Comparison of ENCODE assay signal across 18 cellular contexts in genomic region chr2:239461551-239462515, GRCh38.
DNase-seq lines count a peak whose midpoint lies in the region; ATAC-seq lines count a peak whose summit lies in the region.
"Had no signal": no experiment of that assay in that cellular context is flagged by ENCODE, and none has a peak within 500 bp of the region (broad histone marks: within the 10 kb centered on the region; RNA-seq: fewer than 3 reads in every experiment).

No MANE protein-coding gene starts in this region.

- no peak for ATAC-seq in GM21717 (IDR thresholded peaks at IDR 0.05; ENCODE audit: unreplicated experiment)
- ATAC-seq: left lung, pancreas, SK-N-SH treated with all-trans-retinoic acid at 6 μM for 48 hours had no signal

- H3K36me3 Mint-ChIP-seq in dendritic cell treated with granulocyte-macrophage colony-stimulating factor and Interleukin-4, amounts not matched to agents 40 ng/mL and 50 ng/mL, for 4 days (ENCODE audit: low read depth) = no peaks in the 10 kb centered on the region
- H3K36me3 Mint-ChIP-seq: IgD-negative memory B cell had no signal

- H3K4me1 Mint-ChIP-seq in dendritic cell treated with granulocyte-macrophage colony-stimulating factor and Interleukin-4, amounts not matched to agents 40 ng/mL and 50 ng/mL, for 4 days (ENCODE audit: low read depth) = peaks cover 35% of the 10 kb centered on the region
- H3K4me1 Mint-ChIP-seq: activated CD4-positive, alpha-beta T cell treated with anti-CD3 and anti-CD28 coated beads, Interleukin-2, amount 10 ng/mL, durations not matched to agents 24 days and 14 days had no signal

- H3K9me3 Mint-ChIP-seq in dendritic cell treated with granulocyte-macrophage colony-stimulating factor and Interleukin-4, amounts not matched to agents 40 ng/mL and 50 ng/mL, for 4 days = no peaks in the 10 kb centered on the region
- H3K9me3 Mint-ChIP-seq: activated CD4-positive, alpha-beta T cell treated with anti-CD3 and anti-CD28 coated beads, Interleukin-2, amount 10 ng/mL, durations not matched to agents 24 days and 14 days had no signal

- H3K4me3 Mint-ChIP-seq in dendritic cell treated with granulocyte-macrophage colony-stimulating factor and Interleukin-4, amounts not matched to agents 40 ng/mL and 50 ng/mL, for 4 days = no peak overlapping the region
- H3K4me3 Mint-ChIP-seq: activated CD4-positive, alpha-beta T cell treated with anti-CD3 and anti-CD28 coated beads, Interleukin-2, amount 10 ng/mL, durations not matched to agents 24 days and 14 days; IgD-negative memory B cell had no signal

- no peaks in the 10 kb centered on the region for H3K36me3 ChIP-seq in MG63
- H3K36me3 ChIP-seq: left lung, pancreas, tibial artery had no signal

- H3K27me3 Mint-ChIP-seq in dendritic cell treated with granulocyte-macrophage colony-stimulating factor and Interleukin-4, amounts not matched to agents 40 ng/mL and 50 ng/mL, for 4 days = peaks cover 4% of the 10 kb centered on the region
- H3K27me3 Mint-ChIP-seq: activated CD4-positive, alpha-beta T cell treated with anti-CD3 and anti-CD28 coated beads, Interleukin-2, amount 10 ng/mL, durations not matched to agents 24 days and 14 days had no signal

- peak overlapping the region; percentile 42 for H3K27ac Mint-ChIP-seq in dendritic cell treated with granulocyte-macrophage colony-stimulating factor and Interleukin-4, amounts not matched to agents 40 ng/mL and 50 ng/mL, for 4 days
- H3K27ac Mint-ChIP-seq: activated CD4-positive, alpha-beta T cell treated with anti-CD3 and anti-CD28 coated beads, Interleukin-2, amount 10 ng/mL, durations not matched to agents 24 days and 14 days; IgD-negative memory B cell had no signal

- H3K27me3 ChIP-seq in MG63 = no peaks in the 10 kb centered on the region
- H3K27me3 ChIP-seq: left lung, pancreas had no signal

- no peaks in the 10 kb centered on the region for H3K9me3 ChIP-seq in MG63
- H3K9me3 ChIP-seq: left lung, pancreas, tibial artery had no signal

- H3K4me3 ChIP-seq in MG63 = no peak overlapping the region
- H3K4me3 ChIP-seq: left lung, pancreas, tibial artery had no signal

- DNase-seq in H4 (ENCODE audit: low spot score) = peak; percentile 51
- peak; percentile 16 for DNase-seq in MG63
- DNase-seq in renal cortical epithelial cell (ENCODE audit: low read depth) = peak; percentile 72
- no peak for DNase-seq in activated gamma-delta T cell (lab: John Stamatoyannopoulos, UW)
- DNase-seq in NCI-H2081 treated with DMSO at 0.1 percent for 48 hours (lab: John Stamatoyannopoulos, UW) = no peak
- DNase-seq in OCI-M1 (lab: John Stamatoyannopoulos, UW) = no peak
- DNase-seq: activated CD4-positive, alpha-beta T cell treated with anti-CD3 and anti-CD28 coated beads, Interleukin-2, amount 10 ng/mL, durations not matched to agents 24 days and 14 days; central memory CD4-positive, alpha-beta T cell; foreskin fibroblast; NCI-H1092 treated with DMSO at 0.1 percent for 48 hours; NCI-H526 had no signal

- intact Hi-C loops in dendritic cell treated with granulocyte-macrophage colony-stimulating factor and Interleukin-4, amounts not matched to agents 40 ng/mL and 50 ng/mL, for 4 days (cut with micrococcal nuclease) = no loop called here

Comparison
In these comparisons a context has a peak if more than half of its experiments do, and no peak if none do; other contexts are left out.
1. DNase-seq: peak in H4 (single experiment), MG63 (single experiment) and renal cortical epithelial cell (single experiment); none in activated gamma-delta T cell (single experiment), NCI-H2081 treated with DMSO at 0.1 percent for 48 hours (single experiment) and OCI-M1 (single experiment).